1 cellular context compared by ENCODE assay signal in genomic region chr16:30874821-30875717, GRCh38.
TF ChIP-seq lines count a peak whose summit lies in the region.

No MANE protein-coding gene starts in this region.

TF ChIP-seq in HepG2, 621 proteins besides CTCF, POLR2A, EP300 and RAD21 (continued from another document and continues in another):
- peak; percentile 93; the same call in 1 of the 2 replicates for TF ChIP-seq NR0B2 (CRISPR knock-in tag; IDR thresholded peaks at IDR 0.05)
- TF ChIP-seq NFYB (CRISPR knock-in tag; IDR thresholded peaks at IDR 0.05): peak; percentile 54; the same call in 1 of the 2 replicates
- TF ChIP-seq ZNF841 (CRISPR knock-in tag; IDR thresholded peaks at IDR 0.05; ENCODE audit: borderline replicate concordance): peak; percentile 61; the same call in 1 of the 2 replicates
- peak; percentile 46; the same call in 1 of the 2 replicates for TF ChIP-seq ZHX2 (IDR thresholded peaks at IDR 0.05; ENCODE audit: low read depth)
- TF ChIP-seq ZHX2 (CRISPR knock-in tag; IDR thresholded peaks at IDR 0.05; ENCODE audit: borderline replicate concordance): 0 out of 2 replicates have a peak, but pooled peaks have one; percentile 74
- peak; percentile 76 for TF ChIP-seq ZBTB49 (CRISPR knock-in tag; IDR thresholded peaks at IDR 0.05; ENCODE audit: borderline replicate concordance)
- peak; percentile 90; the same call in 1 of the 2 replicates for TF ChIP-seq ZNF337 (CRISPR knock-in tag; IDR thresholded peaks at IDR 0.05; ENCODE audit: borderline replicate concordance, low read depth)
- no peak for TF ChIP-seq IKZF1 (IDR thresholded peaks at IDR 0.05)
- peak; percentile 98 for TF ChIP-seq ZNF124 (CRISPR knock-in tag; IDR thresholded peaks at IDR 0.05)
- TF ChIP-seq HNRNPL (IDR thresholded peaks at IDR 0.05; ENCODE audit: low read depth, low read length): peak; percentile 81
- no peak for TF ChIP-seq MLLT10 (CRISPR knock-in tag; IDR thresholded peaks at IDR 0.05)
- TF ChIP-seq NR2C2 (CRISPR knock-in tag; IDR thresholded peaks at IDR 0.05; ENCODE audit: borderline replicate concordance): peak; percentile 96
- TF ChIP-seq TRIM22 (IDR thresholded peaks at IDR 0.05): no peak
- TF ChIP-seq CSRNP1 (CRISPR knock-in tag; IDR thresholded peaks at IDR 0.05): peak; percentile 85
- peak; percentile 94 for TF ChIP-seq HOXA9 (CRISPR knock-in tag; IDR thresholded peaks at IDR 0.05; ENCODE audit: borderline replicate concordance)
- TF ChIP-seq U2AF1 (optimal IDR thresholded peaks at IDR 0.05; ENCODE audit: low read depth, low read length): peak; percentile 99
- peak; percentile 99 for TF ChIP-seq ZNF703 (CRISPR knock-in tag; IDR thresholded peaks at IDR 0.05; ENCODE audit: borderline replicate concordance)
- TF ChIP-seq HDAC6 (IDR thresholded peaks at IDR 0.05; ENCODE audit: low read depth, low read length): no peak
- peak; percentile 83 for TF ChIP-seq ZNF292 (CRISPR knock-in tag; IDR thresholded peaks at IDR 0.05; ENCODE audit: borderline replicate concordance, low read depth)
- peak; percentile 93; the same call in 1 of the 2 replicates for TF ChIP-seq FLYWCH1 (CRISPR knock-in tag; IDR thresholded peaks at IDR 0.05)
- peak; percentile 94; the same call in 1 of the 2 replicates for TF ChIP-seq ZNF550 (CRISPR knock-in tag; IDR thresholded peaks at IDR 0.05; ENCODE audit: borderline replicate concordance)
- peak; percentile 87 for TF ChIP-seq ZNF441 (CRISPR knock-in tag; IDR thresholded peaks at IDR 0.05; ENCODE audit: borderline replicate concordance)
- TF ChIP-seq ZNF768 (CRISPR knock-in tag; IDR thresholded peaks at IDR 0.05): peak; percentile 85
- peak; percentile 90 for TF ChIP-seq NAIF1 (CRISPR knock-in tag; IDR thresholded peaks at IDR 0.05; ENCODE audit: borderline replicate concordance)
- peak; percentile 100; the same call in 1 of the 2 replicates for TF ChIP-seq SAFB2 (CRISPR knock-in tag; IDR thresholded peaks at IDR 0.05; ENCODE audit: borderline replicate concordance, low read depth)
- peak; percentile 91 for TF ChIP-seq KDM4B (CRISPR knock-in tag; IDR thresholded peaks at IDR 0.05)
- TF ChIP-seq DMTF1 (CRISPR knock-in tag; IDR thresholded peaks at IDR 0.05): no peak
- TF ChIP-seq ZNF367 (CRISPR knock-in tag; IDR thresholded peaks at IDR 0.05; ENCODE audit: borderline replicate concordance): peak; percentile 87
- TF ChIP-seq E2F1 (CRISPR knock-in tag; IDR thresholded peaks at IDR 0.05): peak; percentile 89
- TF ChIP-seq ZHX1 (CRISPR knock-in tag; IDR thresholded peaks at IDR 0.05; ENCODE audit: low read depth): peak; percentile 96
- TF ChIP-seq MED13 (CRISPR knock-in tag; IDR thresholded peaks at IDR 0.05): peak; percentile 92; the same call in 1 of the 2 replicates
- peak; percentile 85 for TF ChIP-seq SIX4 (CRISPR knock-in tag; IDR thresholded peaks at IDR 0.05)
- TF ChIP-seq FIP1L1 (IDR thresholded peaks at IDR 0.05; ENCODE audit: borderline replicate concordance, insufficient read depth, low read depth, low read length): no peak; the same call in 1 of the 2 replicates
- peak; percentile 96 for TF ChIP-seq POGK (CRISPR knock-in tag; conservative IDR thresholded peaks at IDR 0.05)
